Comparison of ENCODE assay signal across 34 cellular contexts in genomic region chrX:28576117-28576516, GRCh38. TPM values are rescaled to one million over a fixed set of nuclear protein-coding genes. Genes with fewer than 3 reads are reported as not detected.
"Had no signal": no experiment of that assay in that cellular context is flagged by ENCODE, and none has a peak within 500 bp of the region (broad histone marks: within the 10 kb centered on the region; RNA-seq: fewer than 3 reads in every experiment).

No MANE protein-coding gene starts in this region.

- H3K27me3 Mint-ChIP-seq: naive thymus-derived CD4-positive, alpha-beta T cell; natural killer cell treated with Interleukin-12 subunit alpha and Interleukin-12 subunit beta and Interleukin-15 and Interleukin-18, amount 100 ng/mL, for 72 hours; progenitor cell of endocrine pancreas; stimulated activated memory B cell treated with anti-CD40 and anti-IgM and Interleukin-4, amounts not matched to agents 10 μg/mL and 1 μg/mL and 100 μg/mL, for 72 hours; stimulated activated naive CD8-positive, alpha-beta T cell treated with anti-CD3 and anti-CD28 coated beads, Interleukin-15, amount 100 ng/mL, for 72 hours had no signal

- H3K9ac ChIP-seq: parathyroid adenoma had no signal

- H2AFZ ChIP-seq: parathyroid adenoma had no signal

- H3K4me1 ChIP-seq: left ventricle myocardium inferior, parathyroid adenoma, right atrium auricular region, right lobe of liver, testis, thyroid gland, transverse colon, upper lobe of left lung, vagina had no signal

- DNase-seq: hypothalamus; immature natural killer cell; islet precursor cell; left ventricle myocardium inferior; mesendoderm; mucosa of descending colon; naive thymus-derived CD4-positive, alpha-beta T cell; occipital lobe; right lobe of liver; stimulated activated CD4-positive, alpha-beta T cell treated with anti-CD3 and anti-CD28 coated beads, Interleukin-1b, Interleukin-23, amount 100 ng/mL, for 48 hours; stimulated activated CD4-positive, alpha-beta T cell treated with anti-CD3 and anti-CD28 coated beads, Interleukin-2, amount 100 ng/mL, for 48 hours; stimulated activated CD4-positive, alpha-beta T cell treated with anti-CD3 and anti-CD28 coated beads, Interleukin-4, amount 100 ng/mL, for 4 hours; stimulated activated CD8-positive, alpha-beta memory T cell treated with anti-CD3 and anti-CD28 coated beads, Interleukin-4, amount 100 ng/mL, for 48 hours; stimulated activated naive CD4-positive, alpha-beta T cell treated with Interleukin-2 at 50 U/mL for 16 hours; stimulated activated naive CD8-positive, alpha-beta T cell treated with anti-CD3 and anti-CD28 coated beads, Interleukin-15, amount 100 ng/mL, for 72 hours; substantia nigra; testis; thyroid gland; transverse colon; upper lobe of left lung had no signal

- H3K36me3 Mint-ChIP-seq: immature natural killer cell; mesothelial cell of epicardium; naive thymus-derived CD4-positive, alpha-beta T cell; natural killer cell treated with Interleukin-12 subunit alpha and Interleukin-12 subunit beta and Interleukin-15 and Interleukin-18, amount 100 ng/mL, for 72 hours; stimulated activated memory B cell treated with anti-CD40 and anti-IgM and Interleukin-4, amounts not matched to agents 10 μg/mL and 1 μg/mL and 100 μg/mL, for 72 hours had no signal

- H3K4me3 Mint-ChIP-seq: immature natural killer cell; mesothelial cell of epicardium; naive thymus-derived CD4-positive, alpha-beta T cell; natural killer cell treated with Interleukin-12 subunit alpha and Interleukin-12 subunit beta and Interleukin-15 and Interleukin-18, amount 100 ng/mL, for 72 hours; stimulated activated memory B cell treated with anti-CD40 and anti-IgM and Interleukin-4, amounts not matched to agents 10 μg/mL and 1 μg/mL and 100 μg/mL, for 72 hours; stimulated activated naive CD8-positive, alpha-beta T cell treated with anti-CD3 and anti-CD28 coated beads, Interleukin-15, amount 100 ng/mL, for 72 hours had no signal

- H3K27ac Mint-ChIP-seq: immature natural killer cell; mesothelial cell of epicardium; naive thymus-derived CD4-positive, alpha-beta T cell; natural killer cell treated with Interleukin-12 subunit alpha and Interleukin-12 subunit beta and Interleukin-15 and Interleukin-18, amount 100 ng/mL, for 72 hours; stimulated activated memory B cell treated with anti-CD40 and anti-IgM and Interleukin-4, amounts not matched to agents 10 μg/mL and 1 μg/mL and 100 μg/mL, for 72 hours; stimulated activated naive CD8-positive, alpha-beta T cell treated with anti-CD3 and anti-CD28 coated beads, Interleukin-15, amount 100 ng/mL, for 72 hours had no signal

- H3K27me3 ChIP-seq: neutrophil, right atrium auricular region, right lobe of liver, testis, thyroid gland, transverse colon, upper lobe of left lung, vagina had no signal

- H3K79me2 ChIP-seq: parathyroid adenoma had no signal

- H3K36me3 ChIP-seq: left ventricle myocardium inferior, neutrophil, right atrium auricular region, right lobe of liver, thyroid gland, transverse colon, upper lobe of left lung, vagina had no signal

- H3K4me2 ChIP-seq: smooth muscle cell had no signal

- H3K4me3 ChIP-seq: left ventricle myocardium inferior, lung, mucosa of descending colon, right atrium auricular region, right lobe of liver, smooth muscle cell, testis, thyroid gland, transverse colon, upper lobe of left lung, vagina had no signal

- H3K9me3 Mint-ChIP-seq: mesothelial cell of epicardium; stimulated activated memory B cell treated with anti-CD40 and anti-IgM and Interleukin-4, amounts not matched to agents 10 μg/mL and 1 μg/mL and 100 μg/mL, for 72 hours; stimulated activated naive CD8-positive, alpha-beta T cell treated with anti-CD3 and anti-CD28 coated beads, Interleukin-15, amount 100 ng/mL, for 72 hours had no signal

- H3K9me3 ChIP-seq: left ventricle myocardium inferior, mucosa of descending colon, neutrophil, right atrium auricular region, right lobe of liver, testis, thyroid gland, transverse colon, upper lobe of left lung, vagina had no signal

- H3K4me1 Mint-ChIP-seq: immature natural killer cell; mesothelial cell of epicardium; naive thymus-derived CD4-positive, alpha-beta T cell; stimulated activated memory B cell treated with anti-CD40 and anti-IgM and Interleukin-4, amounts not matched to agents 10 μg/mL and 1 μg/mL and 100 μg/mL, for 72 hours; stimulated activated naive CD8-positive, alpha-beta T cell treated with anti-CD3 and anti-CD28 coated beads, Interleukin-15, amount 100 ng/mL, for 72 hours had no signal

- ATAC-seq: mucosa of descending colon; naive thymus-derived CD4-positive, alpha-beta T cell; natural killer cell treated with Interleukin-12 subunit alpha and Interleukin-12 subunit beta and Interleukin-15 and Interleukin-18, amount 100 ng/mL, for 72 hours; stimulated activated memory B cell treated with anti-CD40 and anti-IgM and Interleukin-4, amounts not matched to agents 10 μg/mL and 1 μg/mL and 100 μg/mL, for 72 hours; stimulated activated naive CD8-positive, alpha-beta T cell treated with anti-CD3 and anti-CD28 coated beads, Interleukin-15, amount 100 ng/mL, for 72 hours had no signal

- H3K27ac ChIP-seq: left ventricle myocardium inferior, neutrophil, parathyroid adenoma, right atrium auricular region, testis, thyroid gland, transverse colon, upper lobe of left lung, vagina had no signal

RNA-seq across cellular contexts. Expression of gene IL1RAPL1, which starts 11.1 kb away (rescaled TPM):
- total RNA-seq: kidney epithelial cell; myocyte; naive thymus-derived CD4-positive, alpha-beta T cell; natural killer cell treated with Interleukin-12 subunit alpha and Interleukin-12 subunit beta and Interleukin-15 and Interleukin-18, amount 100 ng/mL, for 72 hours; osteocyte; right lobe of liver; vagina had no signal
- polyA plus RNA-seq: immature natural killer cell; lung; naive thymus-derived CD4-positive, alpha-beta T cell; neural cell; smooth muscle cell had no signal
